1 cellular context compared by ENCODE assay signal in the genomic region with DNA sequence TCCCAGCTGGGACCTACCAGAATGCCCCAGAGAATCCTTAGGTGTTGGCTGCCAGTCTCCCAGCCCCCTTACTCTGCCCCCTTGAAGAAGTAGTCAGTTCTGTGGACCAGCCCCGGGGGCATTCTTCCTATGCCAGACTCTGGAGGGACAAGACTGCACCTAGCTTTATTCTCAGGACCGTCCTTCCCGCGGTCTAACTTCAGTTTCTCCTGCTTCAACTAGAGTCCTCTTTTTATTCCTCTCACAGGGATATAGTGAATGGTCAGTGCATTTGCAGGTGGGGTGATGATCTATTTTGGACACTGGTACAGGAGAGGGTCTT.
TF ChIP-seq lines count a peak whose summit lies in the region.

No MANE protein-coding gene starts in this region.

TF ChIP-seq in GM23338, 12 proteins besides CTCF, POLR2A, EP300 and RAD21 (continued from another document):
- TF ChIP-seq, protein P1, sequence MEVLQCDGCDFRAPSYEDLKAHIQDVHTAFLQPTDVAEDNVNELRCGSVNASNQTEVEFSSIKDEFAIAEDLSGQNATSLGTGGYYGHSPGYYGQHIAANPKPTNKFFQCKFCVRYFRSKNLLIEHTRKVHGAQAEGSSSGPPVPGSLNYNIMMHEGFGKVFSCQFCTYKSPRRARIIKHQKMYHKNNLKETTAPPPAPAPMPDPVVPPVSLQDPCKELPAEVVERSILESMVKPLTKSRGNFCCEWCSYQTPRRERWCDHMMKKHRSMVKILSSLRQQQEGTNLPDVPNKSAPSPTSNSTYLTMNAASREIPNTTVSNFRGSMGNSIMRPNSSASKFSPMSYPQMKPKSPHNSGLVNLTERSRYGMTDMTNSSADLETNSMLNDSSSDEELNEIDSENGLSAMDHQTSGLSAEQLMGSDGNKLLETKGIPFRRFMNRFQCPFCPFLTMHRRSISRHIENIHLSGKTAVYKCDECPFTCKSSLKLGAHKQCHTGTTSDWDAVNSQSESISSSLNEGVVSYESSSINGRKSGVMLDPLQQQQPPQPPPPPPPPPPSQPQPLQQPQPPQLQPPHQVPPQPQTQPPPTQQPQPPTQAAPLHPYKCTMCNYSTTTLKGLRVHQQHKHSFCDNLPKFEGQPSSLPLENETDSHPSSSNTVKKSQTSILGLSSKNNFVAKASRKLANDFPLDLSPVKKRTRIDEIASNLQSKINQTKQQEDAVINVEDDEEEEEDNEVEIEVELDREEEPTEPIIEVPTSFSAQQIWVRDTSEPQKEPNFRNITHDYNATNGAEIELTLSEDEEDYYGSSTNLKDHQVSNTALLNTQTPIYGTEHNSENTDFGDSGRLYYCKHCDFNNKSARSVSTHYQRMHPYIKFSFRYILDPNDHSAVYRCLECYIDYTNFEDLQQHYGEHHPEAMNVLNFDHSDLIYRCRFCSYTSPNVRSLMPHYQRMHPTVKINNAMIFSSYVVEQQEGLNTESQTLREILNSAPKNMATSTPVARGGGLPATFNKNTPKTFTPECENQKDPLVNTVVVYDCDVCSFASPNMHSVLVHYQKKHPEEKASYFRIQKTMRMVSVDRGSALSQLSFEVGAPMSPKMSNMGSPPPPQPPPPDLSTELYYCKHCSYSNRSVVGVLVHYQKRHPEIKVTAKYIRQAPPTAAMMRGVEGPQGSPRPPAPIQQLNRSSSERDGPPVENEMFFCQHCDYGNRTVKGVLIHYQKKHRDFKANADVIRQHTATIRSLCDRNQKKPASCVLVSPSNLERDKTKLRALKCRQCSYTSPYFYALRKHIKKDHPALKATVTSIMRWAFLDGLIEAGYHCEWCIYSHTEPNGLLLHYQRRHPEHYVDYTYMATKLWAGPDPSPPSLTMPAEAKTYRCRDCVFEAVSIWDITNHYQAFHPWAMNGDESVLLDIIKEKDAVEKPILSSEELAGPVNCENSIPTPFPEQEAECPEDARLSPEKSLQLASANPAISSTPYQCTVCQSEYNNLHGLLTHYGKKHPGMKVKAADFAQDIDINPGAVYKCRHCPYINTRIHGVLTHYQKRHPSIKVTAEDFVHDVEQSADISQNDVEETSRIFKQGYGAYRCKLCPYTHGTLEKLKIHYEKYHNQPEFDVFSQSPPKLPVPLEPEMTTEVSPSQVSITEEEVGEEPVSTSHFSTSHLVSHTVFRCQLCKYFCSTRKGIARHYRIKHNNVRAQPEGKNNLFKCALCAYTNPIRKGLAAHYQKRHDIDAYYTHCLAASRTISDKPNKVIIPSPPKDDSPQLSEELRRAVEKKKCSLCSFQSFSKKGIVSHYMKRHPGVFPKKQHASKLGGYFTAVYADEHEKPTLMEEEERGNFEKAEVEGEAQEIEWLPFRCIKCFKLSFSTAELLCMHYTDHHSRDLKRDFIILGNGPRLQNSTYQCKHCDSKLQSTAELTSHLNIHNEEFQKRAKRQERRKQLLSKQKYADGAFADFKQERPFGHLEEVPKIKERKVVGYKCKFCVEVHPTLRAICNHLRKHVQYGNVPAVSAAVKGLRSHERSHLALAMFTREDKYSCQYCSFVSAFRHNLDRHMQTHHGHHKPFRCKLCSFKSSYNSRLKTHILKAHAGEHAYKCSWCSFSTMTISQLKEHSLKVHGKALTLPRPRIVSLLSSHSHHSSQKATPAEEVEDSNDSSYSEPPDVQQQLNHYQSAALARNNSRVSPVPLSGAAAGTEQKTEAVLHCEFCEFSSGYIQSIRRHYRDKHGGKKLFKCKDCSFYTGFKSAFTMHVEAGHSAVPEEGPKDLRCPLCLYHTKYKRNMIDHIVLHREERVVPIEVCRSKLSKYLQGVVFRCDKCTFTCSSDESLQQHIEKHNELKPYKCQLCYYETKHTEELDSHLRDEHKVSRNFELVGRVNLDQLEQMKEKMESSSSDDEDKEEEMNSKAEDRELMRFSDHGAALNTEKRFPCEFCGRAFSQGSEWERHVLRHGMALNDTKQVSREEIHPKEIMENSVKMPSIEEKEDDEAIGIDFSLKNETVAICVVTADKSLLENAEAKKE (CRISPR knock-in tag; IDR thresholded peaks at IDR 0.05), result no peak
- no peak for TF ChIP-seq STAT1 (IDR thresholded peaks at IDR 0.05; ENCODE audit: unreplicated experiment)
